ENCODE assay signal across 15 cellular contexts in genomic region chr13:113926301-113926761, GRCh38. TPM values are rescaled to one million over a fixed set of nuclear protein-coding genes. Genes with fewer than 3 reads are reported as not detected.
DNase-seq lines count a peak whose midpoint lies in the region; ATAC-seq, FAIRE-seq and TF ChIP-seq lines count a peak whose summit lies in the region.
"Had no signal": no experiment of that assay in that cellular context is flagged by ENCODE, and none has a peak within 500 bp of the region (broad histone marks: within the 10 kb centered on the region; RNA-seq: fewer than 3 reads in every experiment).

No MANE protein-coding gene starts in this region.

- POLR2A ChIA-PET in RWPE1 (lab: Yijun Ruan, JAX; ENCODE audit: low non-redundant PET): no interaction called here

- H3K4me3 ChIP-seq in body of pancreas: no peak overlapping the region
- H3K4me3 ChIP-seq: neural progenitor cell had no signal

- H3K36me3 Mint-ChIP-seq in activated naive CD4-positive, alpha-beta T cell treated with anti-CD3 and anti-CD28 coated beads, Interleukin-2, amount 10 ng/mL, durations not matched to agents 7 days and 5 days: no peaks in the 10 kb centered on the region
- H3K36me3 Mint-ChIP-seq: neural progenitor cell had no signal

- DNase-seq in activated effector memory CD4-positive, alpha-beta T cell treated with anti-CD3 and anti-CD28 coated beads, Interleukin-2, amount 50 U/mL, for 16 hours: peak; percentile 39
- no peak for DNase-seq in activated effector memory CD4-positive, alpha-beta T cell treated with Interleukin-2 at 50 U/mL for 16 hours
- peak in 1 of 4 donors; percentile 8 for DNase-seq in body of pancreas
- DNase-seq in mesenteric fat pad (ENCODE audit: low spot score): peak; percentile 78
- DNase-seq in urothelium cell line (ENCODE audit: low spot score): no peak
- DNase-seq in T1000 (lab: John Stamatoyannopoulos, UW): no peak
- DNase-seq in activated naive CD4-positive, alpha-beta T cell treated with anti-CD3 and anti-CD28 coated beads, Interleukin-2, amount 10 ng/mL, durations not matched to agents 7 days and 5 days: no peak
- DNase-seq in RWPE1 (ENCODE audit: low spot score): no peak
- DNase-seq: ACHN, brain microvascular endothelial cell, hypothalamus, KBM-7, NCI-H1694, SW 1271 had no signal

- no peak overlapping the region for H3K27ac Mint-ChIP-seq in activated naive CD4-positive, alpha-beta T cell treated with anti-CD3 and anti-CD28 coated beads, Interleukin-2, amount 10 ng/mL, durations not matched to agents 7 days and 5 days
- H3K27ac Mint-ChIP-seq: neural progenitor cell had no signal

- intact Hi-C loops in body of pancreas (cut with DNase I): no loop called here

- H3K4me1 Mint-ChIP-seq in activated naive CD4-positive, alpha-beta T cell treated with anti-CD3 and anti-CD28 coated beads, Interleukin-2, amount 10 ng/mL, durations not matched to agents 7 days and 5 days: no peaks in the 10 kb centered on the region
- H3K4me1 Mint-ChIP-seq: neural progenitor cell had no signal

- FAIRE-seq in urothelium cell line (lab: Jason Lieb, UNC): peak; percentile 81

- H3K4me3 Mint-ChIP-seq in activated naive CD4-positive, alpha-beta T cell treated with anti-CD3 and anti-CD28 coated beads, Interleukin-2, amount 10 ng/mL, durations not matched to agents 7 days and 5 days: no peak overlapping the region
- H3K4me3 Mint-ChIP-seq: neural progenitor cell had no signal

- H3K36me3 ChIP-seq in body of pancreas (replicated peaks in 1 of 2; ENCODE audit: insufficient read depth in 1 of 2, low read depth in 2 of 2): no peaks in the 10 kb centered on the region
- H3K36me3 ChIP-seq: brain microvascular endothelial cell, neural progenitor cell had no signal

- peak; percentile 9 for ATAC-seq in body of pancreas

- H3K9me3 ChIP-seq in body of pancreas: no peaks in the 10 kb centered on the region

- H3K27me3 Mint-ChIP-seq in activated naive CD4-positive, alpha-beta T cell treated with anti-CD3 and anti-CD28 coated beads, Interleukin-2, amount 10 ng/mL, durations not matched to agents 7 days and 5 days: peaks cover 56% of the 10 kb centered on the region

- peaks cover 8% of the 10 kb centered on the region for H3K4me1 ChIP-seq in body of pancreas
- H3K4me1 ChIP-seq: neural progenitor cell had no signal

- CTCF ChIA-PET in activated naive CD4-positive, alpha-beta T cell treated with anti-CD3 and anti-CD28 coated beads, Interleukin-2, amount 10 ng/mL, durations not matched to agents 7 days and 5 days (lab: Charles Lee): no interaction called here
- CTCF ChIA-PET in RWPE1 (lab: Yijun Ruan, JAX): no interaction called here

- TF ChIP-seq CTCF in body of pancreas (IDR thresholded peaks at IDR 0.05): no peak
- TF ChIP-seq CTCF in RWPE1 (conservative IDR thresholded peaks at IDR 0.05; ENCODE audit: low read depth): no peak

- TF ChIP-seq POLR2A in body of pancreas (IDR thresholded peaks at IDR 0.05): no peak

- 72 to 74% methylated on average over 16 of the region's 16 CpGs for WGBS in body of pancreas, 2 donors

- no peaks in the 10 kb centered on the region for H3K27me3 ChIP-seq in body of pancreas
- H3K27me3 ChIP-seq: brain microvascular endothelial cell, neural progenitor cell had no signal

- peaks cover 3% of the 10 kb centered on the region for H3K9me3 Mint-ChIP-seq in activated naive CD4-positive, alpha-beta T cell treated with anti-CD3 and anti-CD28 coated beads, Interleukin-2, amount 10 ng/mL, durations not matched to agents 7 days and 5 days

- H3K27ac ChIP-seq in body of pancreas (peak overlapping the region in 1 of 4 donors; percentile 40), RWPE1 (no peak overlapping the region)
- H3K27ac ChIP-seq: brain microvascular endothelial cell, neural progenitor cell had no signal

RNA-seq across cellular contexts. Expression of gene C13orf46, which starts 47.5 kb away (rescaled TPM):
- 10 to 100 TPM; 28.8 to 38.6 TPM for total RNA-seq in body of pancreas
- total RNA-seq in mesenteric fat pad: 2.5 TPM

Comparison
In these comparisons a context has a peak if more than half of its experiments do, and no peak if none do; other contexts are left out.
1. DNase-seq: peak in activated effector memory CD4-positive, alpha-beta T cell treated with anti-CD3 and anti-CD28 coated beads, Interleukin-2, amount 50 U/mL, for 16 hours (single experiment) and mesenteric fat pad (single experiment); none in activated effector memory CD4-positive, alpha-beta T cell treated with Interleukin-2 at 50 U/mL for 16 hours (single experiment), urothelium cell line (single experiment), T1000 (single experiment), activated naive CD4-positive, alpha-beta T cell treated with anti-CD3 and anti-CD28 coated beads, Interleukin-2, amount 10 ng/mL, durations not matched to agents 7 days and 5 days (single experiment) and RWPE1 (single experiment).